ENCODE assay signal across 8 cellular contexts in the genomic region with DNA sequence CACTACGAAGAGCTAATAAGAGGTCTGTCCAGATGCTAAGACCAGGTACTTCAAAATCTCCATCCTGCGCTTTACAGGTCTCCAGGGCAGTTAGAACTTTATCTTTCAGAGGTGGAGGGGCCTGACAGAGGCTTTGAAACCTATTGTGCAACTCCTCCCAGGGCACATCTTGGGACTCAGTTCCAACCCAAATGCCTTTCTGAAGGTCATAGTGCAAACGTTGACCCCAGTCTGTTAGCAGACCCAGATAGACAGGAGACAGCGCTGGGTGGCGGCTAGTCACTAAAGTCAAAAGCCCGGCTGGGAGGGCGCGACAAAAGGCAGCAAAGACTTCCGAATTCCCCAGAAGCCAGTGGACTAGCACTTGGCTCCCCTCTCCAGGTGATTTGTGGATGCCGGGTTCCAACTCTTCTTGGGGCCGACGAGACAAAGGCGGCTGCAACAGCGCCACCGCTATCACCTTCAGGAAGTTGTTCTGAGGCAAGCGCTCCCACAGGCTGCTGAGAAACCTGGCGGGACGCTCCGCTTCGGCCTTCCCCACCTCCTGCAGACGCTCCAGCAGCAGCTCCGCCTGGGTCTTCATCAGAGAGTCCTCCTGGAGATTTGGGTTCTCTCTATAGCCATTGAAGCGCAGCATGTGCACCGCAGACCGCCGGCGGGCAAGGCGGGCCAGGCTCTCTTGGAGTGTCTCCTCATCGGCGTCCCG. TPM values are rescaled to one million over a fixed set of nuclear protein-coding genes. Genes with fewer than 3 reads are reported as not detected.
DNase-seq lines count a peak whose midpoint lies in the region; ATAC-seq and TF ChIP-seq lines count a peak whose summit lies in the region.

No MANE protein-coding gene starts in this region.

- peaks cover 1% of the 10 kb centered on the region for H3K36me3 Mint-ChIP-seq in progenitor cell of endocrine pancreas (ENCODE audit: insufficient read depth)

- no peaks in the 10 kb centered on the region for H3K27me3 Mint-ChIP-seq in progenitor cell of endocrine pancreas

- intact Hi-C loops in left cardiac atrium (cut with DNase I), result no loop called here

- no peaks in the 10 kb centered on the region for H3K36me3 ChIP-seq in adipocyte (ENCODE audit: control insufficient read depth, insufficient read depth, low read length, severe bottlenecking)

- TF ChIP-seq CTCF in LNCAP (IDR thresholded peaks at IDR 0.05) (peak; percentile 65), progenitor cell of endocrine pancreas (IDR thresholded peaks at IDR 0.05; ENCODE audit: unreplicated experiment) (peak; percentile 60)

- peak overlapping the region; percentile 83 for H3K9ac ChIP-seq in adipocyte (ENCODE audit: low read length)

- peak overlapping the region; percentile 87 for H3K4me3 ChIP-seq in adipocyte (ENCODE audit: low read length)

- no peaks in the 10 kb centered on the region for H3K27me3 ChIP-seq in adipocyte (replicated peaks; ENCODE audit: control insufficient read depth, insufficient read depth, low read length)

- peaks cover 22% of the 10 kb centered on the region for H3K4me1 Mint-ChIP-seq in progenitor cell of endocrine pancreas (ENCODE audit: low read depth)

- peak; percentile 76 to 81 for ATAC-seq in left cardiac atrium

- H3K4me1 ChIP-seq in adipocyte (ENCODE audit: control insufficient read depth, insufficient read depth, low read length), result peaks cover 10% of the 10 kb centered on the region

- H3K4me3 Mint-ChIP-seq in progenitor cell of endocrine pancreas (ENCODE audit: low read depth), result peak overlapping the region; percentile 99

- peak; percentile 28 for DNase-seq in GM04504 (ENCODE audit: low read depth)
- DNase-seq in H4 (ENCODE audit: low spot score), result peak; percentile 73
- DNase-seq in RPMI8226, result peak; percentile 77
- DNase-seq in adipocyte (ENCODE audit: low read depth), result peak; percentile 77
- peak; percentile 67 for DNase-seq in left cardiac atrium
- peak; percentile 48 for DNase-seq in progenitor cell of endocrine pancreas (ENCODE audit: low spot score, unreplicated experiment)
- no peak for DNase-seq in hepatic stellate cell (ENCODE audit: low spot score)

- peaks cover 1% of the 10 kb centered on the region for H3K9me3 Mint-ChIP-seq in progenitor cell of endocrine pancreas (ENCODE audit: low read depth)

- H3K9me3 ChIP-seq in adipocyte (ENCODE audit: control insufficient read depth, low read length), result no peaks in the 10 kb centered on the region

- H3K27ac Mint-ChIP-seq in progenitor cell of endocrine pancreas, result peak overlapping the region; percentile 100

RNA-seq across cellular contexts. Expression of gene FANCF, which starts 0.7 kb away (rescaled TPM):
- 33.1 and 37.7 TPM in 2 replicates for total RNA-seq in H4 (2014; rRNA removed; shearing (Covaris generic))
- total RNA-seq in left cardiac atrium, result 1 to 10 TPM; 4.5 to 5.1 TPM
- total RNA-seq in progenitor cell of endocrine pancreas, result 30.2 and 32.8 TPM in 2 replicates

RNA-seq across cellular contexts. Expression of gene GAS2, which starts 41.5 kb away (rescaled TPM):
- 4.4 and 7.6 TPM in 2 replicates for total RNA-seq in H4 (2014; rRNA removed; shearing (Covaris generic))
- total RNA-seq in left cardiac atrium (1 to 10 TPM; 7.3 to 8.9 TPM), progenitor cell of endocrine pancreas (14.5 and 16.0 TPM in 2 replicates)
